ENCODE assay signal across 8 cellular contexts in the genomic region with DNA sequence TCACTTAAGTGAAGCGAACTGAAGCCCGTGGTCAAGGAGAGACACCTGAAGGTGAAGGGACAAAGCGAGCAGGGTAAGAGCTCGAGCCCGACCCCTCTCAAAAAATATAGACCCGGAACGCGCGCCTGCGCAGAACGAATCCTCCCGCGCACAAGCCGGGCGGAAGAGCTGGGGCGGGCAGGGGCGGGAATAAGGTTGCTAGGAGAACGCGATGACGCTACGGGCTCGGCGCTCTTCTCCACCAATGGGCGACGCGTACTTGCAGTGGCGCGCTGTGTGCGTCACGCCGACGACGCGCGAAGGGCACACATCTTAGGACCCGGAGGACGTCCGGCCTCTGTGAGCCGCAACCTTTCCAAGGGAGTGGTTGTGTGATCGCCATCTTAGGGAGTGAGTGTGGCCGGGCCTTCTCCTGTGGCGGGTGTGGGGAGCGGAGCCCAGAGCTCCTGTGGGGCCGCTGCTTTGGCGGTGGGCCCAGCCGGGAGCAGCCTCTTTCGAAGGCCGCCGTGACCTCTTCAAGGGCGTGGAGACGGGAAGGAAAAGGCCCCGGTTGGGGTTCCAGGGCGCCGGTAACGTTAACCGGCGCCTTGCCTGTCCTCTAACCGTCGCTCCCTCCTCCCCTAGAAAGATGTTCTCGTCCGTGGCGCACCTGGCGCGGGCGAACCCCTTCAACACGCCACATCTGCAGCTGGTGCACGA. TPM values are rescaled to one million over a fixed set of nuclear protein-coding genes. Genes with fewer than 3 reads are reported as not detected.
DNase-seq lines count a peak whose midpoint lies in the region; ATAC-seq, FAIRE-seq and TF ChIP-seq lines count a peak whose summit lies in the region.

A gene (plus strand): TSS at position 336 of the 699 bp plus-strand sequence. CDS start 293 bp downstream, at position 629.

- H3K36me3 ChIP-seq in pancreas (peaks cover 0 to 17% (median 12%) of the 10 kb centered on the region in 3 donors), tibial artery (peaks cover 14 to 23% (median 18%) of the 10 kb centered on the region in 3 donors)

- FAIRE-seq in pancreas (lab: Jason Lieb, UNC) = no peak

- ATAC-seq in HG02759 (IDR thresholded peaks at IDR 0.05; ENCODE audit: unreplicated experiment) (peak; percentile 99), Right ventricle myocardium inferior (peak; percentile 99), pancreas (peak; percentile 97 to 99 (median 99))

- peak within 1 kb of the TSS; percentile 96 for H3K4me3 ChIP-seq in GM12864 (ENCODE audit: low read depth, low read length)
- peak within 1 kb of the TSS; percentile 71 to 98 (median 90) for H3K4me3 ChIP-seq in pancreas
- H3K4me3 ChIP-seq in tibial artery = peak within 1 kb of the TSS; percentile 84 to 97

- no peaks in the 10 kb centered on the region for H3K9me3 ChIP-seq in pancreas
- H3K9me3 ChIP-seq in tibial artery = no peaks in the 10 kb centered on the region

- intact Hi-C loops in Right ventricle myocardium inferior (cut with DNase I) = loop anchor here (2.0 kb wide), 1 partner anchor 51 kb away; a partner anchor contains a TSS
- intact Hi-C loops in pancreas (cut with DNase I) = no loop called here
- intact Hi-C loops in tibial artery (cut with DNase I; ENCODE audit: low total_unique reads) = no loop called here

- H3K27ac ChIP-seq in pancreas (peak within 1 kb of the TSS; percentile 92 to 96 (median 94)), tibial artery (peak within 1 kb of the TSS; percentile 92)

- H3K4me1 ChIP-seq in pancreas (peaks cover 5 to 24% (median 16%) of the 10 kb centered on the region in 3 donors), tibial artery (peaks cover 0 to 28% (median 15%) of the 10 kb centered on the region in 4 donors)

- 0% methylated on average over 62 to 67 of the region's 67 CpGs for WGBS in pancreas, 2 donors

- H3K27me3 ChIP-seq in pancreas = no peaks in the 10 kb centered on the region
- H3K27me3 ChIP-seq in tibial artery = no peaks in the 10 kb centered on the region

- DNase-seq in GM12864 (ENCODE audit: low read depth) (peak; percentile 93), NCI-H1417 (lab: John Stamatoyannopoulos, UW) (peak; percentile 98 to 99 (median 99)), SW 1271 (lab: John Stamatoyannopoulos, UW) (peak; percentile 97 to 98), Right ventricle myocardium inferior (ENCODE audit: missing footprints) (peak; percentile 99), pancreas (peak; percentile 94 to 98 (median 96)), tibial artery (peak; percentile 97 to 98)
- DNase-seq in activated naive CD8-positive, alpha-beta T cell treated with anti-CD3 and anti-CD28 coated beads, Interleukin-2, amount 50 U/mL, for 16 hours (ENCODE audit: low read depth, low spot score) = peak; percentile 81

- TF ChIP-seq CTCF in GM12864 (IDR thresholded peaks at IDR 0.05; ENCODE audit: low read depth, low read length, missing control alignments) (no peak), pancreas (IDR thresholded peaks at IDR 0.05) (no peak), tibial artery (IDR thresholded peaks at IDR 0.05) (no peak)

RNA-seq across cellular contexts. Expression of the gene that starts here (rescaled TPM):
- total RNA-seq in Right ventricle myocardium inferior (1,790 TPM), pancreas (100 to 1,000 TPM; 204 to 343 (median 254) TPM)
- 100 to 1,000 TPM; 133 to 223 TPM for polyA plus RNA-seq in pancreas

Comparison
In these comparisons a context has a peak if more than half of its experiments do, and no peak if none do; other contexts are left out.
1. Peak in every context shown above with its lines: DNase-seq, ATAC-seq, H3K4me3 ChIP-seq and H3K27ac ChIP-seq.